In the genomic region with DNA sequence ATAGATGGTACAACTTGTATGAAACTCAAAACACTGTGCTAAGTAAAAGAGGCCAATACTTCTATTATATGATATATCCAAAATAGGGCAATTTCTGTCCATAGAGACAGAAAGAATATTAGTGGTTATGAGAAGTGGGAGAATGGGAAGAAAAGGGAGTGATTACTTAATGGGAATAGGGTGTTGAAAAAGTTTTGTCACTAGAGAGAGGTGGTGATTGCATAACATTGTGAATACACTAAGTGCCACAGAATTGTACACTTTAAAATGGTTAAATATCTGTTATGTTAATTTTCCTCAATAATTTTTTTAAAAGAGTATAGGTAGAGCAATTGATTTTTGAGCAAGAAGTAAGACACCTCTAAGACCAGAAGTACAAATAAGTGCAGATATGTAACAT, we compare ENCODE assay signal across 25 cellular contexts. TPM values are rescaled to one million over a fixed set of nuclear protein-coding genes. Genes with fewer than 3 reads are reported as not detected.
DNase-seq lines count a peak whose midpoint lies in the region; ATAC-seq and TF ChIP-seq lines count a peak whose summit lies in the region.
"Had no signal": no experiment of that assay in that cellular context is flagged by ENCODE, and none has a peak within 500 bp of the region (broad histone marks: within the 10 kb centered on the region; RNA-seq: fewer than 3 reads in every experiment).

No MANE protein-coding gene starts in this region.

- no peaks in the 10 kb centered on the region for H3K9me3 Mint-ChIP-seq in activated T-cell treated with anti-CD3 and anti-CD28 coated beads, Interleukin-2, amount 50 U/mL, for 72 hours
- no peaks in the 10 kb centered on the region for H3K9me3 Mint-ChIP-seq in CD4-positive, alpha-beta memory T cell
- H3K9me3 Mint-ChIP-seq in naive thymus-derived CD8-positive, alpha-beta T cell = no peaks in the 10 kb centered on the region
- H3K9me3 Mint-ChIP-seq: CD14-positive monocyte; CD8-positive, alpha-beta memory T cell had no signal

- ATAC-seq in activated T-cell treated with anti-CD3 and anti-CD28 coated beads, Interleukin-2, amount 50 U/mL, for 72 hours (replicated peaks in 1 of 2) = no peak
- no peak for ATAC-seq in naive thymus-derived CD8-positive, alpha-beta T cell
- ATAC-seq: GM12878, HCT116 had no signal

- H3K4me3 Mint-ChIP-seq in activated T-cell treated with anti-CD3 and anti-CD28 coated beads, Interleukin-2, amount 50 U/mL, for 72 hours = no peak overlapping the region
- no peak overlapping the region for H3K4me3 Mint-ChIP-seq in CD4-positive, alpha-beta memory T cell
- no peak overlapping the region for H3K4me3 Mint-ChIP-seq in naive thymus-derived CD8-positive, alpha-beta T cell
- H3K4me3 Mint-ChIP-seq: CD14-positive monocyte; CD8-positive, alpha-beta memory T cell had no signal

- CTCF ChIA-PET in CD4-positive, alpha-beta memory T cell (lab: Charles Lee; ENCODE audit: partially characterized antibody) = interaction anchor here (0.8 to 1.0 kb wide), 3 partner anchors 11 to 50 kb away, joined by 3 to 4 read pairs (median 3); no protein-coding TSS in a partner anchor
- CTCF ChIA-PET in PC-9 (lab: Charles Lee) = no interaction called here

- no peak for DNase-seq in activated T-cell treated with anti-CD3 and anti-CD28 coated beads, Interleukin-2, amount 50 U/mL, for 72 hours
- no peak for DNase-seq in activated T-cell treated with anti-CD3 and anti-CD28 coated beads, Interleukin-2, amount 50 U/mL, for 48 hours
- no peak for DNase-seq in CD4-positive, alpha-beta memory T cell
- no peak for DNase-seq in adipocyte (ENCODE audit: low read depth)
- DNase-seq in naive thymus-derived CD8-positive, alpha-beta T cell = no peak
- DNase-seq in PC-9 = no peak
- no peak for DNase-seq in HUDEP-2 (lab: John Stamatoyannopoulos, UW; ENCODE audit: unreplicated experiment in 76 of 76)
- DNase-seq in stimulated activated CD4-positive, alpha-beta T cell treated with anti-CD3 and anti-CD28 coated beads, Interleukin-4, amount 100 ng/mL, for 24 hours = no peak
- DNase-seq: 8988T; CD8-positive, alpha-beta memory T cell; COR-L47; DMS 273 treated with DMSO at 0.1 percent for 48 hours; DMS53; DND-41; EL; GOT3; H7 had no signal

- H3F3A ChIP-seq in PC-9 (ENCODE audit: insufficient read depth, low read depth) = peaks cover 17% of the 10 kb centered on the region; the same call in 1 of the 2 replicates

- H3K27me3 Mint-ChIP-seq in activated T-cell treated with anti-CD3 and anti-CD28 coated beads, Interleukin-2, amount 50 U/mL, for 72 hours (ENCODE audit: low read depth) = no peaks in the 10 kb centered on the region
- no peaks in the 10 kb centered on the region for H3K27me3 Mint-ChIP-seq in CD4-positive, alpha-beta memory T cell
- no peaks in the 10 kb centered on the region for H3K27me3 Mint-ChIP-seq in naive thymus-derived CD8-positive, alpha-beta T cell
- H3K27me3 Mint-ChIP-seq: CD8-positive, alpha-beta memory T cell had no signal

- no peak overlapping the region for H3K27ac ChIP-seq in CD4-positive, alpha-beta memory T cell (ENCODE audit: low read depth, low read length)
- H3K27ac ChIP-seq in PC-9 = no peak overlapping the region
- H3K27ac ChIP-seq: BLaER1 had no signal

- intact Hi-C loops in CD4-positive, alpha-beta memory T cell (cut with micrococcal nuclease) = no loop called here
- intact Hi-C loops in PC-9 (cut with micrococcal nuclease; ENCODE audit: unreplicated experiment) = no loop called here

- peaks cover 6% of the 10 kb centered on the region; the same call in 1 of the 2 replicates for H4K20me1 ChIP-seq in PC-9 (ENCODE audit: insufficient read depth)
- H4K20me1 ChIP-seq: BLaER1 had no signal

- H3K79me2 ChIP-seq in PC-9 (ENCODE audit: low read depth) = no peaks in the 10 kb centered on the region; the same call in 1 of the 2 replicates

- no TSS peak for BruUV-seq in PC-9 (replicated peaks; lab: Mats Ljungman, UMichigan)

- no peaks in the 10 kb centered on the region for H3K4me1 Mint-ChIP-seq in activated T-cell treated with anti-CD3 and anti-CD28 coated beads, Interleukin-2, amount 50 U/mL, for 72 hours (ENCODE audit: low read depth)
- peaks cover 0 to 2% (median under 1%) of the 10 kb centered on the region in 4 donors for H3K4me1 Mint-ChIP-seq in CD4-positive, alpha-beta memory T cell
- peaks cover 0 to 6% (median 0%) of the 10 kb centered on the region in 4 donors for H3K4me1 Mint-ChIP-seq in naive thymus-derived CD8-positive, alpha-beta T cell

- no peak overlapping the region for H3K4me2 ChIP-seq in PC-9
- H3K4me2 ChIP-seq: BLaER1 had no signal

- H3K27ac Mint-ChIP-seq in activated T-cell treated with anti-CD3 and anti-CD28 coated beads, Interleukin-2, amount 50 U/mL, for 72 hours = peak overlapping the region; percentile 18
- H3K27ac Mint-ChIP-seq in CD4-positive, alpha-beta memory T cell = peak overlapping the region in 4 of 7 donors; percentile 11 to 63 (median 32)
- H3K27ac Mint-ChIP-seq in naive thymus-derived CD8-positive, alpha-beta T cell = peak overlapping the region in 6 of 10 donors; percentile 23 to 78 (median 42)

- H3K4me3 ChIP-seq in CD4-positive, alpha-beta memory T cell (ENCODE audit: low read length in 2 of 2) = no peak overlapping the region
- H3K4me3 ChIP-seq in adipocyte (ENCODE audit: low read length) (peak overlapping the region; percentile 33), PC-9 (no peak overlapping the region)
- H3K4me3 ChIP-seq: BLaER1, GM12878 had no signal

- POLR2A ChIA-PET in CD4-positive, alpha-beta memory T cell (lab: Charles Lee; ENCODE audit: partially characterized antibody) = interaction anchor here (0.6 kb wide), 1 partner anchor 750 kb away, joined by 3 read pairs; a partner anchor contains a TSS
- POLR2A ChIA-PET in naive thymus-derived CD8-positive, alpha-beta T cell (lab: Charles Lee) = no interaction called here
- POLR2A ChIA-PET in PC-9 (lab: Charles Lee; ENCODE audit: unreplicated experiment) = no interaction called here

- H3K27me3 ChIP-seq in CD4-positive, alpha-beta memory T cell (ENCODE audit: insufficient read depth, low read length) = no peaks in the 10 kb centered on the region
- H3K27me3 ChIP-seq in adipocyte (replicated peaks; ENCODE audit: control insufficient read depth, insufficient read depth, low read length) = no peaks in the 10 kb centered on the region
- H3K27me3 ChIP-seq in PC-9 (ENCODE audit: insufficient read depth, low read depth) = no peaks in the 10 kb centered on the region
- H3K27me3 ChIP-seq: BLaER1 had no signal

- no peak overlapping the region for H2AFZ ChIP-seq in PC-9

- H3K36me3 ChIP-seq in CD4-positive, alpha-beta memory T cell (ENCODE audit: insufficient read depth, low read length) = peaks cover 52% of the 10 kb centered on the region
- H3K36me3 ChIP-seq in adipocyte (ENCODE audit: control insufficient read depth, insufficient read depth, low read length, severe bottlenecking) (peaks cover 86% of the 10 kb centered on the region), PC-9 (ENCODE audit: low read depth) (peaks cover 69% of the 10 kb centered on the region)

- H3K9ac ChIP-seq in adipocyte (ENCODE audit: low read length) = no peak overlapping the region
- H3K9ac ChIP-seq: BLaER1 had no signal

- no peaks in the 10 kb centered on the region for H3K9me2 ChIP-seq in PC-9 (ENCODE audit: insufficient read depth)

- no peak for TF ChIP-seq CTCF in PC-9 (conservative IDR thresholded peaks at IDR 0.05)

- H3K36me3 Mint-ChIP-seq in activated T-cell treated with anti-CD3 and anti-CD28 coated beads, Interleukin-2, amount 50 U/mL, for 72 hours (ENCODE audit: insufficient read depth in 2 of 2) = peaks cover 14 to 30% of the 10 kb centered on the region in 2 donors
- H3K36me3 Mint-ChIP-seq in CD4-positive, alpha-beta memory T cell = peaks cover 59 to 85% of the 10 kb centered on the region in 2 donors
- H3K36me3 Mint-ChIP-seq in naive thymus-derived CD8-positive, alpha-beta T cell = peaks cover 11 to 89% (median 24%) of the 10 kb centered on the region in 3 donors

- no peaks in the 10 kb centered on the region for H3K9me3 ChIP-seq in CD4-positive, alpha-beta memory T cell (ENCODE audit: control insufficient read depth in 1 of 2, low read length in 2 of 2)
- H3K9me3 ChIP-seq in adipocyte (ENCODE audit: control insufficient read depth, low read length) = no peaks in the 10 kb centered on the region
- H3K9me3 ChIP-seq in PC-9 (ENCODE audit: insufficient read depth, low read depth) = no peaks in the 10 kb centered on the region
- H3K9me3 ChIP-seq: BLaER1 had no signal

- no peaks in the 10 kb centered on the region for H3K4me1 ChIP-seq in CD4-positive, alpha-beta memory T cell (ENCODE audit: insufficient read depth, low read length)
- H3K4me1 ChIP-seq in adipocyte (ENCODE audit: control insufficient read depth, insufficient read depth, low read length) (peaks cover 3% of the 10 kb centered on the region), PC-9 (replicated peaks; ENCODE audit: insufficient read depth) (no peaks in the 10 kb centered on the region)
- H3K4me1 ChIP-seq: BLaER1 had no signal

RNA-seq across cellular contexts. Expression of a gene that starts 29.7 kb away (rescaled TPM):
- total RNA-seq in activated T-cell treated with anti-CD3 and anti-CD28 coated beads, Interleukin-2, amount 50 U/mL, for 72 hours = under 1 TPM; 0.17 to 0.23 TPM
- not detected for total RNA-seq in CD4-positive, alpha-beta memory T cell
- polyA plus RNA-seq in CD4-positive, alpha-beta memory T cell = not detected
- not detected for total RNA-seq in naive thymus-derived CD8-positive, alpha-beta T cell
- polyA plus RNA-seq in naive thymus-derived CD8-positive, alpha-beta T cell = not detected
- total RNA-seq in PC-9 (2021) = 0.52 and 0.63 TPM in 2 replicates
- total RNA-seq: A673, G401, H7, HT-29 had no signal
- polyA plus RNA-seq: CD14-positive monocyte; CD8-positive, alpha-beta memory T cell had no signal

RNA-seq across cellular contexts. Expression of a gene that starts 30.0 kb away (rescaled TPM):
- 10 to 100 TPM; 64.0 to 79.2 TPM for total RNA-seq in activated T-cell treated with anti-CD3 and anti-CD28 coated beads, Interleukin-2, amount 50 U/mL, for 72 hours
- total RNA-seq in CD4-positive, alpha-beta memory T cell = 10 to 100 TPM; 87.0 to 96.1 TPM
- 10 to 100 TPM; 43.8 to 56.2 TPM for polyA plus RNA-seq in CD4-positive, alpha-beta memory T cell
- total RNA-seq in naive thymus-derived CD8-positive, alpha-beta T cell = 10 to 100 TPM; 71.1 to 76.0 TPM
- polyA plus RNA-seq in naive thymus-derived CD8-positive, alpha-beta T cell = 10 to 100 TPM; 21.9 to 33.9 (median 24.4) TPM
- total RNA-seq in PC-9 (2021) = 66.7 and 78.6 TPM in 2 replicates

RNA-seq across cellular contexts. Expression of a gene that starts 41.3 kb away (rescaled TPM):
- 10 to 100 TPM in 1 of 2 donors, 1 to 10 TPM in 1; 8.9 to 10.1 TPM for total RNA-seq in activated T-cell treated with anti-CD3 and anti-CD28 coated beads, Interleukin-2, amount 50 U/mL, for 72 hours
- total RNA-seq in CD4-positive, alpha-beta memory T cell = 1 to 10 TPM; 7.7 to 8.1 TPM
- 10 to 100 TPM in 1 of 2 donors, 1 to 10 TPM in 1; 9.8 to 11.6 TPM for polyA plus RNA-seq in CD4-positive, alpha-beta memory T cell
- total RNA-seq in naive thymus-derived CD8-positive, alpha-beta T cell = 1 to 10 TPM; 6.8 to 7.3 TPM
- polyA plus RNA-seq in naive thymus-derived CD8-positive, alpha-beta T cell = 1 to 10 TPM; 7.1 to 7.7 (median 7.7) TPM
- total RNA-seq in PC-9 (2021) = 7.6 and 10.0 TPM in 2 replicates

RNA-seq across cellular contexts. Expression of a gene that starts 50.0 kb away (rescaled TPM):
- not detected for total RNA-seq in activated T-cell treated with anti-CD3 and anti-CD28 coated beads, Interleukin-2, amount 50 U/mL, for 72 hours
- under 1 TPM in 1 of 2 experiments, not detected in 1; 0.53 TPM for total RNA-seq in CD4-positive, alpha-beta memory T cell
- polyA plus RNA-seq in CD4-positive, alpha-beta memory T cell = under 1 TPM; 0.35 to 0.84 TPM
- total RNA-seq in naive thymus-derived CD8-positive, alpha-beta T cell = 1 to 10 TPM; 1.0 to 1.2 TPM
- 1 to 10 TPM in 1 of 3 donors, under 1 TPM in 1, not detected in 1; 0.71 to 1.1 TPM for polyA plus RNA-seq in naive thymus-derived CD8-positive, alpha-beta T cell
- total RNA-seq in PC-9 (2021) = not detected in 2 replicates
- total RNA-seq: A673, G401, HT-29 had no signal
- polyA plus RNA-seq: AG04450; CD8-positive, alpha-beta memory T cell had no signal
